15 cellular contexts compared by ENCODE assay signal in genomic region chr12:126944684-126945083, GRCh38.
"Had no signal": no experiment of that assay in that cellular context is flagged by ENCODE, and none has a peak within 500 bp of the region (broad histone marks: within the 10 kb centered on the region; RNA-seq: fewer than 3 reads in every experiment).

No MANE protein-coding gene starts in this region.

- H3K27me3 Mint-ChIP-seq: activated CD4-positive, alpha-beta memory T cell treated with anti-CD3 and anti-CD28 coated beads, Interleukin-2, amount 10 ng/mL, durations not matched to agents 7 days and 5 days; activated naive CD4-positive, alpha-beta T cell treated with anti-CD3 and anti-CD28 coated beads, Interleukin-2, amount 10 ng/mL, durations not matched to agents 7 days and 5 days; stimulated activated naive CD8-positive, alpha-beta T cell treated with anti-CD3 and anti-CD28 coated beads, Interleukin-15, Interleukin-2, amounts not matched to agents 100 ng/mL and 50 ng/mL, for 24 hours had no signal

- H3K27ac Mint-ChIP-seq: activated CD4-positive, alpha-beta memory T cell treated with anti-CD3 and anti-CD28 coated beads, Interleukin-2, amount 10 ng/mL, durations not matched to agents 7 days and 5 days; activated naive CD4-positive, alpha-beta T cell treated with anti-CD3 and anti-CD28 coated beads, Interleukin-2, amount 10 ng/mL, durations not matched to agents 7 days and 5 days; stimulated activated naive CD8-positive, alpha-beta T cell treated with anti-CD3 and anti-CD28 coated beads, Interleukin-15, Interleukin-2, amounts not matched to agents 100 ng/mL and 50 ng/mL, for 24 hours had no signal

- H3K36me3 Mint-ChIP-seq: activated naive CD4-positive, alpha-beta T cell treated with anti-CD3 and anti-CD28 coated beads, Interleukin-2, amount 10 ng/mL, durations not matched to agents 7 days and 5 days had no signal

- H3K4me3 ChIP-seq: gastrocnemius medialis, left ventricle myocardium inferior, psoas muscle, testis, upper lobe of right lung had no signal

- H3K9me3 ChIP-seq: gastrocnemius medialis, testis, upper lobe of right lung had no signal

- H3K4me1 ChIP-seq: gastrocnemius medialis, left ventricle myocardium inferior, psoas muscle, testis, upper lobe of right lung had no signal

- H3K27ac ChIP-seq: gastrocnemius medialis, left ventricle myocardium inferior, psoas muscle, testis, upper lobe of right lung had no signal

- H3K4me3 Mint-ChIP-seq: activated CD4-positive, alpha-beta memory T cell treated with anti-CD3 and anti-CD28 coated beads, Interleukin-2, amount 10 ng/mL, durations not matched to agents 7 days and 5 days; activated naive CD4-positive, alpha-beta T cell treated with anti-CD3 and anti-CD28 coated beads, Interleukin-2, amount 10 ng/mL, durations not matched to agents 7 days and 5 days; stimulated activated naive CD8-positive, alpha-beta T cell treated with anti-CD3 and anti-CD28 coated beads, Interleukin-15, Interleukin-2, amounts not matched to agents 100 ng/mL and 50 ng/mL, for 24 hours had no signal

- ATAC-seq: gastrocnemius medialis, psoas muscle, sciatic nerve, upper lobe of right lung had no signal

- H3K27me3 ChIP-seq: gastrocnemius medialis, testis, upper lobe of right lung had no signal

- H3K4me1 Mint-ChIP-seq: activated CD4-positive, alpha-beta memory T cell treated with anti-CD3 and anti-CD28 coated beads, Interleukin-2, amount 10 ng/mL, durations not matched to agents 7 days and 5 days; activated naive CD4-positive, alpha-beta T cell treated with anti-CD3 and anti-CD28 coated beads, Interleukin-2, amount 10 ng/mL, durations not matched to agents 7 days and 5 days had no signal

- H3K36me3 ChIP-seq: gastrocnemius medialis, left ventricle myocardium inferior, upper lobe of right lung had no signal

- DNase-seq: activated CD4-positive, alpha-beta memory T cell treated with anti-CD3 and anti-CD28 coated beads, Interleukin-2, amount 10 ng/mL, durations not matched to agents 7 days and 5 days; activated CD4-positive, alpha-beta T cell treated with anti-CD3 and anti-CD28 coated beads for 1 hour; activated naive CD4-positive, alpha-beta T cell treated with anti-CD3 and anti-CD28 coated beads, Interleukin-2, amount 10 ng/mL, durations not matched to agents 7 days and 5 days; central memory CD4-positive, alpha-beta T cell; cortex of kidney; effector CD8-positive, alpha-beta T cell; gastrocnemius medialis; islet precursor cell; left ventricle myocardium inferior; mesenchymal stem cell; psoas muscle; testis; upper lobe of right lung had no signal
